1 cellular context compared by ENCODE assay signal in the genomic region with DNA sequence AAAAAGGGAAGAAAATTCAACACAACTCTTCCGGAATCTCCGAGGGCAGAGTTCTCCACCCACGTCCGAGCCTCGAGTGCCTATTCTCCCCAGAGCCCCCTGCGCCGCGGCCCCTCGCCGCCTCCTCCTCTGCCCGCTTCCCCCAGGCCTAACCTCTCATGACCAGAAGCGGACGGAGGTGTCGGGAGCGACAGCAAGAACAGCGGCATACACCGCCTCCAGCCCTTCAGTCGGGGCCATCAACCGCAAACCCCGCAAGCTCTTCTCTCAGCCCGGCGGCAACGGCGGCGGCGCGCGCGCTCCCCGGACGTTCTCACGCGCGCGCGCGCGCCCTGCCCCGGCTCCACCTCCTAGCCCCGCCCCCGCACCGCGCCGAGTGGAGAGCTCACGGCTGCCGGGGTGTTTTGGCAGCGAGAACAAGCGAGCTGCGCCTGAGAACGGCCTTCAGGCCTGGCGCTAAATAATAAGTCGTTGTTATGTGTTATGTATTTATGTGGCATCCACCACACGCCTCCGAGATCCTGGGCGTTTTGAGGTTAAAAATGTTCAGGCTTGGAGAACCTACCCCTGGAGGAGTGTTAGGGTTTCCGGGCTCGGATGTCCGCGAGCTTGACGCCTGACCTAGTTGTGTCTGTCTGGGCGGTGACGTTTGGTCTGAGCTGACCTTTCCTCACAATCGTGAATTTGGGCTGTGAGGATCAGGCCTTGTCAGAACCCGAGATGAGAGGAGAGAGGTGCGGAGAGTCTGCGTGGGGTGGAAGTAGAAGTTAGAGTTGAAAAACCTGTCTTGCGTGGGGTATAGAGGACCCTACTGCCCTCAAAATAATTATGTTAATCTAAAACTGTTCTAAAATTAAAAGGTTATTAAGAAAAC.
TF ChIP-seq lines count a peak whose summit lies in the region.

A gene with protein sequence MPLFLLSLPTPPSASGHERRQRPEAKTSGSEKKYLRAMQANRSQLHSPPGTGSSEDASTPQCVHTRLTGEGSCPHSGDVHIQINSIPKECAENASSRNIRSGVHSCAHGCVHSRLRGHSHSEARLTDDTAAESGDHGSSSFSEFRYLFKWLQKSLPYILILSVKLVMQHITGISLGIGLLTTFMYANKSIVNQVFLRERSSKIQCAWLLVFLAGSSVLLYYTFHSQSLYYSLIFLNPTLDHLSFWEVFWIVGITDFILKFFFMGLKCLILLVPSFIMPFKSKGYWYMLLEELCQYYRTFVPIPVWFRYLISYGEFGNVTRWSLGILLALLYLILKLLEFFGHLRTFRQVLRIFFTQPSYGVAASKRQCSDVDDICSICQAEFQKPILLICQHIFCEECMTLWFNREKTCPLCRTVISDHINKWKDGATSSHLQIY (minus strand): TSS at position 286 of the 874 bp plus-strand sequence. CDS start 77 bp downstream, at position 209.

TF ChIP-seq in K562, 482 proteins besides CTCF, POLR2A, EP300 and RAD21 (continued from another document and continues in another):
- TF ChIP-seq, protein P1, sequence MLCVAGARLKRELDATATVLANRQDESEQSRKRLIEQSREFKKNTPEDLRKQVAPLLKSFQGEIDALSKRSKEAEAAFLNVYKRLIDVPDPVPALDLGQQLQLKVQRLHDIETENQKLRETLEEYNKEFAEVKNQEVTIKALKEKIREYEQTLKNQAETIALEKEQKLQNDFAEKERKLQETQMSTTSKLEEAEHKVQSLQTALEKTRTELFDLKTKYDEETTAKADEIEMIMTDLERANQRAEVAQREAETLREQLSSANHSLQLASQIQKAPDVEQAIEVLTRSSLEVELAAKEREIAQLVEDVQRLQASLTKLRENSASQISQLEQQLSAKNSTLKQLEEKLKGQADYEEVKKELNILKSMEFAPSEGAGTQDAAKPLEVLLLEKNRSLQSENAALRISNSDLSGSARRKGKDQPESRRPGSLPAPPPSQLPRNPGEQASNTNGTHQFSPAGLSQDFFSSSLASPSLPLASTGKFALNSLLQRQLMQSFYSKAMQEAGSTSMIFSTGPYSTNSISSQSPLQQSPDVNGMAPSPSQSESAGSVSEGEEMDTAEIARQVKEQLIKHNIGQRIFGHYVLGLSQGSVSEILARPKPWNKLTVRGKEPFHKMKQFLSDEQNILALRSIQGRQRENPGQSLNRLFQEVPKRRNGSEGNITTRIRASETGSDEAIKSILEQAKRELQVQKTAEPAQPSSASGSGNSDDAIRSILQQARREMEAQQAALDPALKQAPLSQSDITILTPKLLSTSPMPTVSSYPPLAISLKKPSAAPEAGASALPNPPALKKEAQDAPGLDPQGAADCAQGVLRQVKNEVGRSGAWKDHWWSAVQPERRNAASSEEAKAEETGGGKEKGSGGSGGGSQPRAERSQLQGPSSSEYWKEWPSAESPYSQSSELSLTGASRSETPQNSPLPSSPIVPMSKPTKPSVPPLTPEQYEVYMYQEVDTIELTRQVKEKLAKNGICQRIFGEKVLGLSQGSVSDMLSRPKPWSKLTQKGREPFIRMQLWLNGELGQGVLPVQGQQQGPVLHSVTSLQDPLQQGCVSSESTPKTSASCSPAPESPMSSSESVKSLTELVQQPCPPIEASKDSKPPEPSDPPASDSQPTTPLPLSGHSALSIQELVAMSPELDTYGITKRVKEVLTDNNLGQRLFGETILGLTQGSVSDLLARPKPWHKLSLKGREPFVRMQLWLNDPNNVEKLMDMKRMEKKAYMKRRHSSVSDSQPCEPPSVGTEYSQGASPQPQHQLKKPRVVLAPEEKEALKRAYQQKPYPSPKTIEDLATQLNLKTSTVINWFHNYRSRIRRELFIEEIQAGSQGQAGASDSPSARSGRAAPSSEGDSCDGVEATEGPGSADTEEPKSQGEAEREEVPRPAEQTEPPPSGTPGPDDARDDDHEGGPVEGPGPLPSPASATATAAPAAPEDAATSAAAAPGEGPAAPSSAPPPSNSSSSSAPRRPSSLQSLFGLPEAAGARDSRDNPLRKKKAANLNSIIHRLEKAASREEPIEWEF (CRISPR knock-in tag; IDR thresholded peaks at IDR 0.05), result no peak
- TF ChIP-seq, protein P2, sequence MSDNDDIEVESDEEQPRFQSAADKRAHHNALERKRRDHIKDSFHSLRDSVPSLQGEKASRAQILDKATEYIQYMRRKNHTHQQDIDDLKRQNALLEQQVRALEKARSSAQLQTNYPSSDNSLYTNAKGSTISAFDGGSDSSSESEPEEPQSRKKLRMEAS (CRISPR knock-in tag; IDR thresholded peaks at IDR 0.05), result no peak; the same call in 1 of the 2 replicates
- TF ChIP-seq, protein P3, sequence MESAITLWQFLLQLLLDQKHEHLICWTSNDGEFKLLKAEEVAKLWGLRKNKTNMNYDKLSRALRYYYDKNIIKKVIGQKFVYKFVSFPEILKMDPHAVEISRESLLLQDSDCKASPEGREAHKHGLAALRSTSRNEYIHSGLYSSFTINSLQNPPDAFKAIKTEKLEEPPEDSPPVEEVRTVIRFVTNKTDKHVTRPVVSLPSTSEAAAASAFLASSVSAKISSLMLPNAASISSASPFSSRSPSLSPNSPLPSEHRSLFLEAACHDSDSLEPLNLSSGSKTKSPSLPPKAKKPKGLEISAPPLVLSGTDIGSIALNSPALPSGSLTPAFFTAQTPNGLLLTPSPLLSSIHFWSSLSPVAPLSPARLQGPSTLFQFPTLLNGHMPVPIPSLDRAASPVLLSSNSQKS (CRISPR knock-in tag; IDR thresholded peaks at IDR 0.05), result no peak
- TF ChIP-seq ZNF76 (CRISPR knock-in tag; IDR thresholded peaks at IDR 0.05; ENCODE audit: borderline replicate concordance) (no peak), CBX2 (IDR thresholded peaks at IDR 0.05; ENCODE audit: insufficient read depth, low read length, poor library complexity, severe bottlenecking) (no peak), JUND (IDR thresholded peaks at IDR 0.05; ENCODE audit: borderline replicate concordance, low read depth, low read length) (peak; percentile 18; the same call in 1 of the 2 replicates), JUND (tag; IDR thresholded peaks at IDR 0.05; ENCODE audit: borderline replicate concordance, low read depth, low read length) (no peak), SUPT5H (IDR thresholded peaks at IDR 0.05) (peak; percentile 90), ZNF436 (CRISPR knock-in tag; IDR thresholded peaks at IDR 0.05) (no peak), ZBTB1 (CRISPR knock-in tag; IDR thresholded peaks at IDR 0.05; ENCODE audit: borderline replicate concordance, low read depth) (peak; percentile 95), ZFP1 (CRISPR knock-in tag; IDR thresholded peaks at IDR 0.05) (no peak), ASH1L (IDR thresholded peaks at IDR 0.05; ENCODE audit: borderline replicate concordance, low read depth, partially characterized antibody) (peak; percentile 75), ADNP (tag; IDR thresholded peaks at IDR 0.05) (no peak), ZNF316 (IDR thresholded peaks at IDR 0.05) (no peak), NFXL1 (CRISPR knock-in tag; IDR thresholded peaks at IDR 0.05) (no peak), ZFX (CRISPR knock-in tag; IDR thresholded peaks at IDR 0.05) (peak; percentile 86), MTA3 (IDR thresholded peaks at IDR 0.05; ENCODE audit: borderline replicate concordance) (0 out of 2 replicates have a peak, but pooled peaks have one; percentile 55), ZNF57 (CRISPR knock-in tag; IDR thresholded peaks at IDR 0.05) (no peak), COPS2 (conservative IDR thresholded peaks at IDR 0.05) (no peak), XRCC3 (IDR thresholded peaks at IDR 0.05) (no peak), TCFL5 (CRISPR knock-in tag; conservative IDR thresholded peaks at IDR 0.05) (no peak)
- TF ChIP-seq, protein P4, sequence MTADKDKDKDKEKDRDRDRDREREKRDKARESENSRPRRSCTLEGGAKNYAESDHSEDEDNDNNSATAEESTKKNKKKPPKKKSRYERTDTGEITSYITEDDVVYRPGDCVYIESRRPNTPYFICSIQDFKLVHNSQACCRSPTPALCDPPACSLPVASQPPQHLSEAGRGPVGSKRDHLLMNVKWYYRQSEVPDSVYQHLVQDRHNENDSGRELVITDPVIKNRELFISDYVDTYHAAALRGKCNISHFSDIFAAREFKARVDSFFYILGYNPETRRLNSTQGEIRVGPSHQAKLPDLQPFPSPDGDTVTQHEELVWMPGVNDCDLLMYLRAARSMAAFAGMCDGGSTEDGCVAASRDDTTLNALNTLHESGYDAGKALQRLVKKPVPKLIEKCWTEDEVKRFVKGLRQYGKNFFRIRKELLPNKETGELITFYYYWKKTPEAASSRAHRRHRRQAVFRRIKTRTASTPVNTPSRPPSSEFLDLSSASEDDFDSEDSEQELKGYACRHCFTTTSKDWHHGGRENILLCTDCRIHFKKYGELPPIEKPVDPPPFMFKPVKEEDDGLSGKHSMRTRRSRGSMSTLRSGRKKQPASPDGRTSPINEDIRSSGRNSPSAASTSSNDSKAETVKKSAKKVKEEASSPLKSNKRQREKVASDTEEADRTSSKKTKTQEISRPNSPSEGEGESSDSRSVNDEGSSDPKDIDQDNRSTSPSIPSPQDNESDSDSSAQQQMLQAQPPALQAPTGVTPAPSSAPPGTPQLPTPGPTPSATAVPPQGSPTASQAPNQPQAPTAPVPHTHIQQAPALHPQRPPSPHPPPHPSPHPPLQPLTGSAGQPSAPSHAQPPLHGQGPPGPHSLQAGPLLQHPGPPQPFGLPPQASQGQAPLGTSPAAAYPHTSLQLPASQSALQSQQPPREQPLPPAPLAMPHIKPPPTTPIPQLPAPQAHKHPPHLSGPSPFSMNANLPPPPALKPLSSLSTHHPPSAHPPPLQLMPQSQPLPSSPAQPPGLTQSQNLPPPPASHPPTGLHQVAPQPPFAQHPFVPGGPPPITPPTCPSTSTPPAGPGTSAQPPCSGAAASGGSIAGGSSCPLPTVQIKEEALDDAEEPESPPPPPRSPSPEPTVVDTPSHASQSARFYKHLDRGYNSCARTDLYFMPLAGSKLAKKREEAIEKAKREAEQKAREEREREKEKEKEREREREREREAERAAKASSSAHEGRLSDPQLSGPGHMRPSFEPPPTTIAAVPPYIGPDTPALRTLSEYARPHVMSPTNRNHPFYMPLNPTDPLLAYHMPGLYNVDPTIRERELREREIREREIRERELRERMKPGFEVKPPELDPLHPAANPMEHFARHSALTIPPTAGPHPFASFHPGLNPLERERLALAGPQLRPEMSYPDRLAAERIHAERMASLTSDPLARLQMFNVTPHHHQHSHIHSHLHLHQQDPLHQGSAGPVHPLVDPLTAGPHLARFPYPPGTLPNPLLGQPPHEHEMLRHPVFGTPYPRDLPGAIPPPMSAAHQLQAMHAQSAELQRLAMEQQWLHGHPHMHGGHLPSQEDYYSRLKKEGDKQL (CRISPR knock-in tag; IDR thresholded peaks at IDR 0.05; ENCODE audit: borderline replicate concordance), result no peak
- TF ChIP-seq, protein P5, sequence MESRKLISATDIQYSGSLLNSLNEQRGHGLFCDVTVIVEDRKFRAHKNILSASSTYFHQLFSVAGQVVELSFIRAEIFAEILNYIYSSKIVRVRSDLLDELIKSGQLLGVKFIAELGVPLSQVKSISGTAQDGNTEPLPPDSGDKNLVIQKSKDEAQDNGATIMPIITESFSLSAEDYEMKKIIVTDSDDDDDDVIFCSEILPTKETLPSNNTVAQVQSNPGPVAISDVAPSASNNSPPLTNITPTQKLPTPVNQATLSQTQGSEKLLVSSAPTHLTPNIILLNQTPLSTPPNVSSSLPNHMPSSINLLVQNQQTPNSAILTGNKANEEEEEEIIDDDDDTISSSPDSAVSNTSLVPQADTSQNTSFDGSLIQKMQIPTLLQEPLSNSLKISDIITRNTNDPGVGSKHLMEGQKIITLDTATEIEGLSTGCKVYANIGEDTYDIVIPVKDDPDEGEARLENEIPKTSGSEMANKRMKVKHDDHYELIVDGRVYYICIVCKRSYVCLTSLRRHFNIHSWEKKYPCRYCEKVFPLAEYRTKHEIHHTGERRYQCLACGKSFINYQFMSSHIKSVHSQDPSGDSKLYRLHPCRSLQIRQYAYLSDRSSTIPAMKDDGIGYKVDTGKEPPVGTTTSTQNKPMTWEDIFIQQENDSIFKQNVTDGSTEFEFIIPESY (CRISPR knock-in tag; IDR thresholded peaks at IDR 0.05), result no peak; the same call in 1 of the 2 replicates
- TF ChIP-seq, protein P6, sequence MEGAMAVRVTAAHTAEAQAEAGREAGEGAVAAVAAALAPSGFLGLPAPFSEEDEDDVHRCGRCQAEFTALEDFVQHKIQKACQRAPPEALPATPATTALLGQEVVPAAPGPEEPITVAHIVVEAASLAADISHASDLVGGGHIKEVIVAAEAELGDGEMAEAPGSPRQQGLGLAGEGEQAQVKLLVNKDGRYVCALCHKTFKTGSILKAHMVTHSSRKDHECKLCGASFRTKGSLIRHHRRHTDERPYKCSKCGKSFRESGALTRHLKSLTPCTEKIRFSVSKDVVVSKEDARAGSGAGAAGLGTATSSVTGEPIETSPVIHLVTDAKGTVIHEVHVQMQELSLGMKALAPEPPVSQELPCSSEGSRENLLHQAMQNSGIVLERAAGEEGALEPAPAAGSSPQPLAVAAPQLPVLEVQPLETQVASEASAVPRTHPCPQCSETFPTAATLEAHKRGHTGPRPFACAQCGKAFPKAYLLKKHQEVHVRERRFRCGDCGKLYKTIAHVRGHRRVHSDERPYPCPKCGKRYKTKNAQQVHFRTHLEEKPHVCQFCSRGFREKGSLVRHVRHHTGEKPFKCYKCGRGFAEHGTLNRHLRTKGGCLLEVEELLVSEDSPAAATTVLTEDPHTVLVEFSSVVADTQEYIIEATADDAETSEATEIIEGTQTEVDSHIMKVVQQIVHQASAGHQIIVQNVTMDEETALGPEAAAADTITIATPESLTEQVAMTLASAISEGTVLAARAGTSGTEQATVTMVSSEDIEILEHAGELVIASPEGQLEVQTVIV (CRISPR knock-in tag; IDR thresholded peaks at IDR 0.05; ENCODE audit: borderline replicate concordance), result no peak
- TF ChIP-seq, protein P7, sequence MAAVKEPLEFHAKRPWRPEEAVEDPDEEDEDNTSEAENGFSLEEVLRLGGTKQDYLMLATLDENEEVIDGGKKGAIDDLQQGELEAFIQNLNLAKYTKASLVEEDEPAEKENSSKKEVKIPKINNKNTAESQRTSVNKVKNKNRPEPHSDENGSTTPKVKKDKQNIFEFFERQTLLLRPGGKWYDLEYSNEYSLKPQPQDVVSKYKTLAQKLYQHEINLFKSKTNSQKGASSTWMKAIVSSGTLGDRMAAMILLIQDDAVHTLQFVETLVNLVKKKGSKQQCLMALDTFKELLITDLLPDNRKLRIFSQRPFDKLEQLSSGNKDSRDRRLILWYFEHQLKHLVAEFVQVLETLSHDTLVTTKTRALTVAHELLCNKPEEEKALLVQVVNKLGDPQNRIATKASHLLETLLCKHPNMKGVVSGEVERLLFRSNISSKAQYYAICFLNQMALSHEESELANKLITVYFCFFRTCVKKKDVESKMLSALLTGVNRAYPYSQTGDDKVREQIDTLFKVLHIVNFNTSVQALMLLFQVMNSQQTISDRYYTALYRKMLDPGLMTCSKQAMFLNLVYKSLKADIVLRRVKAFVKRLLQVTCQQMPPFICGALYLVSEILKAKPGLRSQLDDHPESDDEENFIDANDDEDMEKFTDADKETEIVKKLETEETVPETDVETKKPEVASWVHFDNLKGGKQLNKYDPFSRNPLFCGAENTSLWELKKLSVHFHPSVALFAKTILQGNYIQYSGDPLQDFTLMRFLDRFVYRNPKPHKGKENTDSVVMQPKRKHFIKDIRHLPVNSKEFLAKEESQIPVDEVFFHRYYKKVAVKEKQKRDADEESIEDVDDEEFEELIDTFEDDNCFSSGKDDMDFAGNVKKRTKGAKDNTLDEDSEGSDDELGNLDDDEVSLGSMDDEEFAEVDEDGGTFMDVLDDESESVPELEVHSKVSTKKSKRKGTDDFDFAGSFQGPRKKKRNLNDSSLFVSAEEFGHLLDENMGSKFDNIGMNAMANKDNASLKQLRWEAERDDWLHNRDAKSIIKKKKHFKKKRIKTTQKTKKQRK (IDR thresholded peaks at IDR 0.05; ENCODE audit: borderline replicate concordance, low read depth, low read length), result no peak
- TF ChIP-seq, protein P8, sequence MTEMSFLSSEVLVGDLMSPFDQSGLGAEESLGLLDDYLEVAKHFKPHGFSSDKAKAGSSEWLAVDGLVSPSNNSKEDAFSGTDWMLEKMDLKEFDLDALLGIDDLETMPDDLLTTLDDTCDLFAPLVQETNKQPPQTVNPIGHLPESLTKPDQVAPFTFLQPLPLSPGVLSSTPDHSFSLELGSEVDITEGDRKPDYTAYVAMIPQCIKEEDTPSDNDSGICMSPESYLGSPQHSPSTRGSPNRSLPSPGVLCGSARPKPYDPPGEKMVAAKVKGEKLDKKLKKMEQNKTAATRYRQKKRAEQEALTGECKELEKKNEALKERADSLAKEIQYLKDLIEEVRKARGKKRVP (CRISPR knock-in tag; IDR thresholded peaks at IDR 0.05), result no peak
